In genomic region chr14:104967414-104968152, GRCh38 we compare ENCODE assay signal across 9 cellular contexts. TPM values are rescaled to one million over a fixed set of nuclear protein-coding genes. Genes with fewer than 3 reads are reported as not detected.
DNase-seq lines count a peak whose midpoint lies in the region; ATAC-seq and TF ChIP-seq lines count a peak whose summit lies in the region.
"Had no signal": no experiment of that assay in that cellular context is flagged by ENCODE, and none has a peak within 500 bp of the region (broad histone marks: within the 10 kb centered on the region; RNA-seq: fewer than 3 reads in every experiment).

No MANE protein-coding gene starts in this region.

- H3K27ac ChIP-seq in HUES6 (ENCODE audit: low read depth, low read length) (no peak overlapping the region), suprapubic skin (peak overlapping the region; percentile 96)

- H3K4me3 ChIP-seq in HUES6 (ENCODE audit: low read depth, low read length) = peak overlapping the region; percentile 39
- H3K4me3 ChIP-seq in cardiac fibroblast (replicated peaks in 1 of 2; ENCODE audit: low read depth in 2 of 2, low read length in 2 of 2) = peak overlapping the region; percentile 34 to 57
- peak overlapping the region; percentile 62 for H3K4me3 ChIP-seq in suprapubic skin

- TF ChIP-seq EP300 in suprapubic skin (IDR thresholded peaks at IDR 0.05) = no peak

- TF ChIP-seq CTCF in cardiac fibroblast (IDR thresholded peaks at IDR 0.05; ENCODE audit: low read depth, low read length) (no peak), suprapubic skin (IDR thresholded peaks at IDR 0.05) (no peak)

- DNase-seq in cardiac fibroblast (ENCODE audit: low read depth in 2 of 2) = peak; percentile 40 to 58
- peak; percentile 73 for DNase-seq in left kidney (ENCODE audit: low read depth, low spot score)
- peak in 1 of 2 donors; percentile 87 for DNase-seq in suprapubic skin (ENCODE audit: low spot score in 2 of 2)
- DNase-seq in NCI-H187 treated with DMSO at 0.1 percent for 48 hours (lab: John Stamatoyannopoulos, UW) = no peak
- DNase-seq: effector memory CD8-positive, alpha-beta T cell had no signal

- no peaks in the 10 kb centered on the region for H3K9me3 ChIP-seq in HUES6 (ENCODE audit: control insufficient read depth, insufficient read depth, low read depth, low read length)
- H3K9me3 ChIP-seq in suprapubic skin = no peaks in the 10 kb centered on the region

- peak in 1 of 2 donors; percentile 16 for TF ChIP-seq POLR2A in suprapubic skin (IDR thresholded peaks at IDR 0.05)

- WGBS in suprapubic skin = 4% methylated on average over 5 of the region's 35 CpGs

- ATAC-seq in HG03469 (IDR thresholded peaks at IDR 0.05; ENCODE audit: unreplicated experiment) (no peak), GM21786 (IDR thresholded peaks at IDR 0.05; ENCODE audit: unreplicated experiment) (no peak), GM21576 (IDR thresholded peaks at IDR 0.05; ENCODE audit: unreplicated experiment) (no peak)
- ATAC-seq: effector memory CD8-positive, alpha-beta T cell had no signal

- H3K4me1 ChIP-seq in HUES6 (ENCODE audit: control insufficient read depth, insufficient read depth, low read length) (peaks cover 46% of the 10 kb centered on the region), suprapubic skin (peaks cover 67% of the 10 kb centered on the region)

- no peak overlapping the region for H3K9ac ChIP-seq in HUES6 (ENCODE audit: low read length)

- H3K27me3 ChIP-seq in HUES6 (ENCODE audit: control insufficient read depth, insufficient read depth, low read length) (peaks cover 11% of the 10 kb centered on the region), suprapubic skin (no peaks in the 10 kb centered on the region)

- no peaks in the 10 kb centered on the region for H3K36me3 ChIP-seq in HUES6 (ENCODE audit: control insufficient read depth, insufficient read depth, low read length)
- H3K36me3 ChIP-seq in suprapubic skin = no peaks in the 10 kb centered on the region

RNA-seq across cellular contexts. Expression of gene AHNAK2, which starts 10.6 kb away (rescaled TPM):
- total RNA-seq in suprapubic skin = 100 to 1,000 TPM; 829 to 975 (median 858) TPM

RNA-seq across cellular contexts. Expression of gene CLBA1, which starts 18.0 kb away (rescaled TPM):
- total RNA-seq in suprapubic skin = 10 to 100 TPM in 2 of 4 donors, 1 to 10 TPM in 2; 6.3 to 10.9 (median 9.1) TPM

RNA-seq across cellular contexts. Expression of gene PLD4, which starts 42.9 kb away (rescaled TPM):
- under 1 TPM in 1 of 4 donors, not detected in 3; 0.16 TPM for total RNA-seq in suprapubic skin

RNA-seq across cellular contexts. Expression of gene CDCA4, which starts 53.3 kb away (rescaled TPM):
- total RNA-seq in suprapubic skin = 10 to 100 TPM; 27.7 to 38.6 (median 35.8) TPM
